Comparison of ENCODE assay signal across 22 cellular contexts in genomic region chr10:93173867-93174845, GRCh38.
"Had no signal": no experiment of that assay in that cellular context is flagged by ENCODE, and none has a peak within 500 bp of the region (broad histone marks: within the 10 kb centered on the region; RNA-seq: fewer than 3 reads in every experiment).

No MANE protein-coding gene starts in this region.

- H3K4me1 ChIP-seq: ascending aorta, esophagus squamous epithelium, heart right ventricle, left lung, tibial artery had no signal

- H3K27ac Mint-ChIP-seq: naive thymus-derived CD4-positive, alpha-beta T cell; T-cell had no signal

- H3K4me3 Mint-ChIP-seq: naive thymus-derived CD4-positive, alpha-beta T cell; T-cell had no signal

- H3K27ac ChIP-seq: ascending aorta, esophagus squamous epithelium, heart right ventricle, left lung, ovary, tibial artery had no signal

- H3K9me3 ChIP-seq: ovary had no signal

- H3K36me3 ChIP-seq: ascending aorta, esophagus squamous epithelium, heart right ventricle, left lung, ovary, tibial artery had no signal

- ATAC-seq: heart right ventricle; left lung; naive thymus-derived CD4-positive, alpha-beta T cell; SK-N-SH treated with all-trans-retinoic acid at 6 μM for 48 hours; T-cell had no signal

- DNase-seq: activated CD4-positive, alpha-beta T cell treated with anti-CD3 and anti-CD28 coated beads, Interleukin-2, amount 50 U/mL, for 1 hour; activated CD8-positive, alpha-beta memory T cell treated with anti-CD3 and anti-CD28 coated beads, Interleukin-2, amount 50 U/mL, for 4 hours; activated effector memory CD4-positive, alpha-beta T cell treated with Interleukin-2 at 50 U/mL for 16 hours; activated naive CD4-positive, alpha-beta T cell treated with anti-CD3 and anti-CD28 coated beads, Interleukin-2, amount 50 U/mL, for 16 hours; activated T-cell treated with anti-CD3 and anti-CD28 coated beads, Interleukin-2, amount 50 U/mL, for 48 hours; cortex of kidney; effector CD4-positive, alpha-beta T cell; esophagus squamous epithelium; heart right ventricle; left lung; mammary epithelial cell; naive thymus-derived CD4-positive, alpha-beta T cell; ovary; SIG-M5; stimulated activated CD4-positive, alpha-beta T cell treated with anti-CD3 and anti-CD28 coated beads, Interleukin-12 subunit alpha, Interleukin-12 subunit beta, amount 100 ng/mL, for 4 hours; stimulated activated CD4-positive, alpha-beta T cell treated with anti-CD3 and anti-CD28 coated beads, Interleukin-1b, Interleukin-23, amount 100 ng/mL, for 48 hours; stimulated activated CD8-positive, alpha-beta memory T cell treated with anti-CD3 and anti-CD28 coated beads, Interleukin-4, amount 100 ng/mL, for 48 hours; stimulated activated naive CD4-positive, alpha-beta T cell treated with Interleukin-2 at 50 U/mL for 16 hours; T-cell; tibial artery had no signal

- H3K4me3 ChIP-seq: ascending aorta, esophagus squamous epithelium, heart right ventricle, left lung, ovary, tibial artery had no signal

- H3K27me3 ChIP-seq: ascending aorta, ovary, tibial artery had no signal

- H3K4me1 Mint-ChIP-seq: T-cell had no signal
